ENCODE assay signal across 16 cellular contexts in genomic region chr18:67300498-67300897, GRCh38.
DNase-seq lines count a peak whose midpoint lies in the region; TF ChIP-seq lines count a peak whose summit lies in the region.
"Had no signal": no experiment of that assay in that cellular context is flagged by ENCODE, and none has a peak within 500 bp of the region (broad histone marks: within the 10 kb centered on the region; RNA-seq: fewer than 3 reads in every experiment).

No MANE protein-coding gene starts in this region.

- no peaks in the 10 kb centered on the region for H3K4me1 Mint-ChIP-seq in type B pancreatic cell (ENCODE audit: unreplicated experiment)

- no peaks in the 10 kb centered on the region for H3K36me3 ChIP-seq in mammary epithelial cell (ENCODE audit: insufficient read depth, low read length)
- H3K36me3 ChIP-seq: neutrophil had no signal

- intact Hi-C loops in mammary epithelial cell (cut with micrococcal nuclease): no loop called here
- intact Hi-C loops in lower leg skin (cut with DNase I; ENCODE audit: low total_unique reads): no loop called here

- WGBS in mammary epithelial cell (ENCODE audit: low coverage, missing lambda C conversion rate): 90% methylated on average over 2 of the region's 4 CpGs
- WGBS in lower leg skin, 2 donors: 93 to 98% methylated on average over 4 of the region's 4 CpGs

- no peaks in the 10 kb centered on the region for H4K20me1 ChIP-seq in mammary epithelial cell (ENCODE audit: insufficient read depth, low read length)

- no peaks in the 10 kb centered on the region for H3K27me3 ChIP-seq in mammary epithelial cell (ENCODE audit: insufficient read depth, low read length)
- H3K27me3 ChIP-seq: neutrophil had no signal

- dilution Hi-C loops in mammary epithelial cell (cut with HindIII; ENCODE audit: low sequenced_read_pairs): no loop called here

- no peaks in the 10 kb centered on the region for H3K9me3 ChIP-seq in mammary epithelial cell (replicated peaks; ENCODE audit: insufficient read depth, low read length)
- H3K9me3 ChIP-seq: neutrophil had no signal

- H3K36me3 Mint-ChIP-seq in type B pancreatic cell: no peaks in the 10 kb centered on the region

- TF ChIP-seq CTCF in mammary epithelial cell (conservative IDR thresholded peaks at IDR 0.05 in 1 of 2, IDR thresholded peaks at IDR 0.05 in 1 of 2; ENCODE audit: extremely low read depth in 1 of 2, insufficient read depth in 1 of 2, low read depth in 1 of 2, low read length in 2 of 2): no peak
- no peak for TF ChIP-seq CTCF in type B pancreatic cell (conservative IDR thresholded peaks at IDR 0.05)
- TF ChIP-seq CTCF in lower leg skin (IDR thresholded peaks at IDR 0.05): no peak

- peaks cover 4% of the 10 kb centered on the region for H3K9me3 Mint-ChIP-seq in type B pancreatic cell

- in situ Hi-C loops in mammary epithelial cell (cut with MboI; ENCODE audit: low sequenced_read_pairs in 2 of 2): no loop called here

- no peak overlapping the region for H3K27ac ChIP-seq in mammary epithelial cell (ENCODE audit: insufficient read depth, low read depth, low read length)
- H3K27ac ChIP-seq: neutrophil, skin epidermis had no signal

- no peak overlapping the region for H3K4me3 ChIP-seq in mammary epithelial cell (replicated peaks in 1 of 3; ENCODE audit: insufficient read depth in 1 of 3, low read depth in 2 of 3, low read length in 3 of 3)
- no peak overlapping the region for H3K4me3 ChIP-seq in lower leg skin (ENCODE audit: low read depth, poor library complexity, severe bottlenecking)
- H3K4me3 ChIP-seq: skin epidermis had no signal

- no peaks in the 10 kb centered on the region for H3K27me3 Mint-ChIP-seq in type B pancreatic cell
- H3K27me3 Mint-ChIP-seq: activated naive CD4-positive, alpha-beta T cell treated with anti-CD3 and anti-CD28 coated beads, Interleukin-2, amount 50 U/mL, for 24 hours; CD4-positive, alpha-beta T cell; T-helper 17 cell had no signal

- no TSS peak for BruUV-seq in mammary epithelial cell (replicated peaks; lab: Mats Ljungman, UMichigan)

- H2AFZ ChIP-seq in mammary epithelial cell (ENCODE audit: low read depth, low read length): no peak overlapping the region

- H3K4me1 ChIP-seq in mammary epithelial cell (ENCODE audit: insufficient read depth, low read length): peaks cover 7% of the 10 kb centered on the region

- H3K79me2 ChIP-seq in mammary epithelial cell (ENCODE audit: insufficient read depth, low read length): no peaks in the 10 kb centered on the region

- no peak overlapping the region for H3K4me2 ChIP-seq in mammary epithelial cell (ENCODE audit: insufficient read depth, low read depth, low read length)

- TF ChIP-seq POLR2A in lower leg skin (IDR thresholded peaks at IDR 0.05): no peak

- no peak overlapping the region for H3K27ac Mint-ChIP-seq in type B pancreatic cell
- H3K27ac Mint-ChIP-seq: activated naive CD4-positive, alpha-beta T cell treated with anti-CD3 and anti-CD28 coated beads, Interleukin-2, amount 50 U/mL, for 24 hours; CD4-positive, alpha-beta T cell; T-helper 17 cell had no signal

- H3K9ac ChIP-seq in mammary epithelial cell (ENCODE audit: insufficient read depth, low read length): no peak overlapping the region

- peak; percentile 8 for DNase-seq in stimulated activated CD4-positive, alpha-beta T cell treated with anti-CD3 and anti-CD28 coated beads, Interleukin-1b, Interleukin-23, amount 100 ng/mL, for 48 hours
- DNase-seq in stimulated activated CD4-positive, alpha-beta T cell treated with anti-CD3 and anti-CD28 coated beads, Interleukin-4, amount 100 ng/mL, for 1 hour: no peak
- DNase-seq in NCI-H69 (lab: John Stamatoyannopoulos, UW) (peak; percentile 53), mammary epithelial cell (peak; percentile 5), type B pancreatic cell (ENCODE audit: extremely low spot score, unreplicated experiment) (no peak), GM19240 (ENCODE audit: insufficient read length, low spot score) (no peak), lower leg skin (ENCODE audit: low spot score in 2 of 2) (no peak)
- DNase-seq: cerebellar nuclear complex, H7, NCI-H446, substantia nigra had no signal

- CTCF ChIA-PET in mammary epithelial cell (lab: Charles Lee; ENCODE audit: low non-redundant PET): no interaction called here

- no peak overlapping the region for H3K4me3 Mint-ChIP-seq in type B pancreatic cell
- H3K4me3 Mint-ChIP-seq: activated naive CD4-positive, alpha-beta T cell treated with anti-CD3 and anti-CD28 coated beads, Interleukin-2, amount 50 U/mL, for 24 hours; CD4-positive, alpha-beta T cell; T-helper 17 cell had no signal

Comparison
In these comparisons a context has a peak if more than half of its experiments do, and no peak if none do; other contexts are left out.
1. DNase-seq: peak in stimulated activated CD4-positive, alpha-beta T cell treated with anti-CD3 and anti-CD28 coated beads, Interleukin-1b, Interleukin-23, amount 100 ng/mL, for 48 hours (single experiment), NCI-H69 (single experiment) and mammary epithelial cell (single experiment); none in stimulated activated CD4-positive, alpha-beta T cell treated with anti-CD3 and anti-CD28 coated beads, Interleukin-4, amount 100 ng/mL, for 1 hour (single experiment), type B pancreatic cell (single experiment), GM19240 (single experiment) and lower leg skin (0 of 2).